8 cellular contexts compared by ENCODE assay signal in genomic region chr20:37526839-37527637, GRCh38. TPM values are rescaled to one million over a fixed set of nuclear protein-coding genes. Genes with fewer than 3 reads are reported as not detected.
DNase-seq lines count a peak whose midpoint lies in the region; FAIRE-seq and TF ChIP-seq lines count a peak whose summit lies in the region.

No MANE protein-coding gene starts in this region.

- no peak for DNase-seq in activated naive CD4-positive, alpha-beta T cell treated with Interleukin-2 at 50 U/mL for 16 hours
- peak; percentile 34 for DNase-seq in SK-MEL-5 (ENCODE audit: low read depth, low spot score)
- no peak for DNase-seq in NCI-H2107 treated with DMSO at 0.1 percent for 48 hours (lab: John Stamatoyannopoulos, UW; ENCODE audit: unreplicated experiment)
- DNase-seq in GM12891 (ENCODE audit: insufficient read length, low spot score), result no peak
- no peak for DNase-seq in GOT3 (lab: John Stamatoyannopoulos, UW)

- TF ChIP-seq POLR2A in GM12891 (IDR thresholded peaks at IDR 0.05; ENCODE audit: low read depth, low read length), result no peak

- peaks cover 3% of the 10 kb centered on the region for H3K36me3 Mint-ChIP-seq in activated naive CD4-positive, alpha-beta T cell treated with anti-CD3 and anti-CD28 coated beads, Interleukin-2, amount 50 U/mL, for 24 hours
- H3K36me3 Mint-ChIP-seq in nephron (ENCODE audit: low read depth), result peaks cover 12% of the 10 kb centered on the region

- peak overlapping the region; percentile 90 for H3K4me3 Mint-ChIP-seq in activated naive CD4-positive, alpha-beta T cell treated with anti-CD3 and anti-CD28 coated beads, Interleukin-2, amount 50 U/mL, for 24 hours
- H3K4me3 Mint-ChIP-seq in nephron, result peak overlapping the region; percentile 98 to 100 (median 99)

- peak overlapping the region; percentile 100 for H3K27ac Mint-ChIP-seq in activated naive CD4-positive, alpha-beta T cell treated with anti-CD3 and anti-CD28 coated beads, Interleukin-2, amount 50 U/mL, for 24 hours
- peak overlapping the region; percentile 99 to 100 (median 100) for H3K27ac Mint-ChIP-seq in nephron

- 0 to 1% methylated on average over 28 of the region's 28 CpGs for WGBS in esophagus, 2 donors

- H3K36me3 ChIP-seq in esophagus (ENCODE audit: control insufficient read depth in 2 of 2, insufficient read depth in 2 of 2, low read length in 1 of 2), result peaks cover 0 to 2% of the 10 kb centered on the region in 2 donors

- peak overlapping the region; percentile 79 to 99 for H3K4me3 ChIP-seq in esophagus (ENCODE audit: low read depth in 1 of 2, low read length in 2 of 2)

- H3K27me3 Mint-ChIP-seq in activated naive CD4-positive, alpha-beta T cell treated with anti-CD3 and anti-CD28 coated beads, Interleukin-2, amount 50 U/mL, for 24 hours, result no peaks in the 10 kb centered on the region
- peaks cover 3% of the 10 kb centered on the region for H3K27me3 Mint-ChIP-seq in nephron (ENCODE audit: low read depth)

- H3K4me1 ChIP-seq in esophagus (ENCODE audit: control insufficient read depth in 2 of 2, insufficient read depth in 2 of 2, low read length in 1 of 2), result peaks cover 11 to 30% of the 10 kb centered on the region in 2 donors

- in situ Hi-C loops in SK-MEL-5 (cut with HindIII; ENCODE audit: low pct_unique_long_range_greater_than_20kb, low sequenced_read_pairs), result no loop called here

- no peaks in the 10 kb centered on the region for H3K9me3 ChIP-seq in esophagus (ENCODE audit: control insufficient read depth in 2 of 2, insufficient read depth in 1 of 2, low read depth in 1 of 2, low read length in 1 of 2)

- H3K27me3 ChIP-seq in esophagus (ENCODE audit: control insufficient read depth in 1 of 2, insufficient read depth in 2 of 2, low read length in 2 of 2), result no peaks in the 10 kb centered on the region

- no peak for TF ChIP-seq CTCF in nephron (IDR thresholded peaks at IDR 0.05; ENCODE audit: unreplicated experiment in 3 of 3)

- no peak for FAIRE-seq in GM12891 (lab: Jason Lieb, UNC)

- peak overlapping the region; percentile 95 to 96 for H3K27ac ChIP-seq in esophagus (ENCODE audit: low read depth in 2 of 2, low read length in 1 of 2)

- H3K9me3 Mint-ChIP-seq in activated naive CD4-positive, alpha-beta T cell treated with anti-CD3 and anti-CD28 coated beads, Interleukin-2, amount 50 U/mL, for 24 hours, result no peaks in the 10 kb centered on the region
- no peaks in the 10 kb centered on the region for H3K9me3 Mint-ChIP-seq in nephron

- peaks cover 47% of the 10 kb centered on the region for H3K4me1 Mint-ChIP-seq in activated naive CD4-positive, alpha-beta T cell treated with anti-CD3 and anti-CD28 coated beads, Interleukin-2, amount 50 U/mL, for 24 hours
- H3K4me1 Mint-ChIP-seq in nephron, result peaks cover 40% of the 10 kb centered on the region

TF ChIP-seq in GM12891, 5 proteins besides CTCF, POLR2A, EP300 and RAD21:
- no peak for TF ChIP-seq TAF1 (IDR thresholded peaks at IDR 0.05; ENCODE audit: low read depth, low read length)
TF ChIP-seq in GM12891: peak in this region for 0.

RNA-seq across cellular contexts. Expression of gene BLCAP, which starts 0.6 kb away (rescaled TPM):
- 49.5 and 50.7 TPM in 2 replicates for total RNA-seq in SK-MEL-5 (2014; rRNA removed; shearing (Covaris generic))
- 81.9 and 82.5 TPM in 2 replicates for polyA plus RNA-seq in SK-MEL-5 (2015; cell fraction: cytosol; rRNA removed)
- polyA plus RNA-seq in SK-MEL-5 (2015; cell fraction: nucleus; rRNA removed), result 59.2 and 70.5 TPM in 2 replicates
- 10 to 100 TPM; 45.7 to 80.2 TPM for polyA plus RNA-seq in esophagus
- polyA plus RNA-seq in GM12891 (2012; ENCODE audit: low read depth, missing spikeins), result 27.5 TPM

RNA-seq across cellular contexts. Expression of gene NNAT, which starts 6.0 kb away (rescaled TPM):
- total RNA-seq in SK-MEL-5 (2014; rRNA removed; shearing (Covaris generic)), result not detected in 2 replicates
- not detected in 2 replicates for polyA plus RNA-seq in SK-MEL-5 (2015; cell fraction: cytosol; rRNA removed)
- polyA plus RNA-seq in SK-MEL-5 (2015; cell fraction: nucleus; rRNA removed), result not detected in 2 replicates
- 1 to 10 TPM; 2.5 to 3.8 TPM for polyA plus RNA-seq in esophagus
- 2.8 TPM for polyA plus RNA-seq in GM12891 (2012; ENCODE audit: low read depth, missing spikeins)
